In genomic region chr10:98457762-98458161, GRCh38 we compare ENCODE assay signal across 21 cellular contexts.
"Had no signal": no experiment of that assay in that cellular context is flagged by ENCODE, and none has a peak within 500 bp of the region (broad histone marks: within the 10 kb centered on the region; RNA-seq: fewer than 3 reads in every experiment).

No MANE protein-coding gene starts in this region.

- FAIRE-seq: endometrium had no signal

- H3K36me3 ChIP-seq: right lobe of liver, suprapubic skin, thyroid gland, upper lobe of left lung, uterus had no signal

- H3K4me3 Mint-ChIP-seq: natural killer cell; stimulated activated effector memory CD8-positive, alpha-beta T cell treated with anti-CD3 and anti-CD28 coated beads, Interleukin-12 subunit alpha, Interleukin-12 subunit beta, amount 100 ng/mL, for 72 hours had no signal

- H3K27ac ChIP-seq: esophagus muscularis mucosa, gastroesophageal sphincter, psoas muscle, right lobe of liver, suprapubic skin, thyroid gland, upper lobe of left lung, uterus had no signal

- H3K27ac Mint-ChIP-seq: natural killer cell; stimulated activated effector memory CD8-positive, alpha-beta T cell treated with anti-CD3 and anti-CD28 coated beads, Interleukin-12 subunit alpha, Interleukin-12 subunit beta, amount 100 ng/mL, for 72 hours had no signal

- H3K36me3 Mint-ChIP-seq: natural killer cell; stimulated activated effector memory CD8-positive, alpha-beta T cell treated with anti-CD3 and anti-CD28 coated beads, Interleukin-12 subunit alpha, Interleukin-12 subunit beta, amount 100 ng/mL, for 72 hours had no signal

- DNase-seq: effector memory CD4-positive, alpha-beta T cell; foreskin fibroblast; glutamatergic neuron; left colon; left ventricle myocardium superior; natural killer cell; psoas muscle; retina; right lobe of liver; stimulated activated CD4-positive, alpha-beta T cell treated with anti-CD3 and anti-CD28 coated beads, Interleukin-4, amount 100 ng/mL, for 1 hour; stimulated activated CD8-positive, alpha-beta memory T cell treated with anti-CD3 and anti-CD28 coated beads, Interleukin-4, amount 100 ng/mL, for 48 hours; stimulated activated naive CD8-positive, alpha-beta T cell treated with anti-CD3 and anti-CD28 coated beads, Interleukin-15, Interleukin-2, amounts not matched to agents 100 U/mL and 50 U/mL, for 24 hours; thyroid gland; upper lobe of left lung; uterus had no signal

- H3K4me3 ChIP-seq: esophagus muscularis mucosa, gastroesophageal sphincter, lung, psoas muscle, right lobe of liver, suprapubic skin, thyroid gland, upper lobe of left lung, uterus had no signal

- H3K27me3 ChIP-seq: esophagus muscularis mucosa, gastroesophageal sphincter, right lobe of liver, thyroid gland, upper lobe of left lung, uterus had no signal

- H3K9me3 ChIP-seq: esophagus muscularis mucosa, gastroesophageal sphincter, psoas muscle, right lobe of liver, suprapubic skin, thyroid gland, upper lobe of left lung, uterus had no signal

- H3K9me3 Mint-ChIP-seq: natural killer cell; stimulated activated effector memory CD8-positive, alpha-beta T cell treated with anti-CD3 and anti-CD28 coated beads, Interleukin-12 subunit alpha, Interleukin-12 subunit beta, amount 100 ng/mL, for 72 hours had no signal

- ATAC-seq: gastroesophageal sphincter; left colon; left ventricle myocardium superior; natural killer cell; psoas muscle; right lobe of liver; stimulated activated effector memory CD8-positive, alpha-beta T cell treated with anti-CD3 and anti-CD28 coated beads, Interleukin-12 subunit alpha, Interleukin-12 subunit beta, amount 100 ng/mL, for 72 hours; stimulated activated naive CD8-positive, alpha-beta T cell treated with anti-CD3 and anti-CD28 coated beads, Interleukin-15, Interleukin-2, amounts not matched to agents 100 U/mL and 50 U/mL, for 24 hours had no signal

- H3K4me1 ChIP-seq: right lobe of liver, uterus had no signal

- H3K4me1 Mint-ChIP-seq: natural killer cell; stimulated activated effector memory CD8-positive, alpha-beta T cell treated with anti-CD3 and anti-CD28 coated beads, Interleukin-12 subunit alpha, Interleukin-12 subunit beta, amount 100 ng/mL, for 72 hours had no signal
